In genomic region chr18:42534313-42534712, GRCh38 we compare ENCODE assay signal across 23 cellular contexts.
"Had no signal": no experiment of that assay in that cellular context is flagged by ENCODE, and none has a peak within 500 bp of the region (broad histone marks: within the 10 kb centered on the region; RNA-seq: fewer than 3 reads in every experiment).

No MANE protein-coding gene starts in this region.

- H3K27me3 ChIP-seq: brain microvascular endothelial cell, cardiac muscle cell, SJSA1 had no signal

- ATAC-seq: activated T-helper 17 cell treated with anti-CD3 and anti-CD28 coated beads, Interleukin-2, amount 50 U/mL, for 72 hours; PC-3; T-cell had no signal

- H3K27ac ChIP-seq: brain microvascular endothelial cell, cardiac muscle cell, SJSA1 had no signal

- H3K4me3 ChIP-seq: cardiac muscle cell, SJSA1 had no signal

- H3K4me1 ChIP-seq: SJSA1 had no signal

- H3K9me3 ChIP-seq: SJSA1 had no signal

- H3K36me3 ChIP-seq: brain microvascular endothelial cell, cardiac muscle cell, SJSA1 had no signal

- DNase-seq: activated CD4-positive, alpha-beta memory T cell treated with anti-CD3 and anti-CD28 coated beads, Interleukin-2, amount 10 ng/mL, durations not matched to agents 7 days and 5 days; activated CD4-positive, alpha-beta T cell treated with anti-CD3 and anti-CD28 coated beads, Interleukin-2, amount 50 U/mL, for 1 hour; activated CD4-positive, CD25-positive, alpha-beta regulatory T cell; activated gamma-delta T cell; activated naive CD4-positive, alpha-beta T cell treated with anti-CD3 and anti-CD28 coated beads, Interleukin-2, amount 10 ng/mL, durations not matched to agents 7 days and 5 days; activated naive CD8-positive, alpha-beta T cell treated with anti-CD3 and anti-CD28 coated beads for 36 hours; activated T-cell treated with anti-CD3 and anti-CD28 coated beads for 4 hours; activated T-cell treated with anti-CD3 and anti-CD28 coated beads, Interleukin-2, amount 50 U/mL, for 48 hours; brain microvascular endothelial cell; KG1; NCI-H1048; NCI-H1694; NCI-H2029; NCI-H526; NCI-H82; PC-3; SHP77; T-cell; T-helper 2 cell; T1000 had no signal
